ENCODE assay signal across 2 cellular contexts in the genomic region with DNA sequence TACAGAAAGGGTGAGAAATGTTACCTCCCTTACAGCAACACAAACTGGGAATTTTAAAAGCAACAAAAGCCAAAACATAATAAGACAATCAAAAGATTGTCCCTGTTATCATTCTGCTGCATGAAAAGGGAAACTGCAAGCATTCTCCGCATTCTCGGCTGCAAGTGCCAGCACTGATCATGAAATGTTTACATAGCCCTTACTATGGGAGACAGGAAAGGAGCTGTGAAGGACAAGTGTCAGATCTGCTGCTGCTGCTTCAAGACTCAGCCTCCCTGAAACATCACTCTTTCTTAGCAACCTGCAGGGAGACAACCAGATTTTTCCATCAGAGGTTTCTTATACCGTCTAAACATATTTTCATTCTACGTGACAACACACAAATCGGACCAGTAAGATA.
TF ChIP-seq lines count a peak whose summit lies in the region.

No MANE protein-coding gene starts in this region.

TF ChIP-seq in GM23338, 12 proteins besides CTCF, POLR2A, EP300 and RAD21:
- no peak for TF ChIP-seq REST (IDR thresholded peaks at IDR 0.05; ENCODE audit: unreplicated experiment)
- TF ChIP-seq STAT1 (IDR thresholded peaks at IDR 0.05; ENCODE audit: unreplicated experiment) = no peak
- TF ChIP-seq POLR2AphosphoS5 (IDR thresholded peaks at IDR 0.05; ENCODE audit: low read depth) = no peak
- no peak for TF ChIP-seq ZNF331 (CRISPR knock-in tag; IDR thresholded peaks at IDR 0.05; ENCODE audit: low read depth)
- 0 out of 2 replicates have a peak, but pooled peaks have one; percentile 14 for TF ChIP-seq NANOG (IDR thresholded peaks at IDR 0.05; ENCODE audit: borderline replicate concordance)
- TF ChIP-seq EZH2 (IDR thresholded peaks at IDR 0.05; ENCODE audit: low read depth, unreplicated experiment) = no peak
- TF ChIP-seq EZH2phosphoT487 (IDR thresholded peaks at IDR 0.05; ENCODE audit: unreplicated experiment) = no peak

TF ChIP-seq in SK-N-SH treated with all-trans-retinoic acid at 6 μM for 48 hours, 23 proteins besides CTCF, POLR2A, EP300 and RAD21 (continued from another document):
- TF ChIP-seq, protein P1, sequence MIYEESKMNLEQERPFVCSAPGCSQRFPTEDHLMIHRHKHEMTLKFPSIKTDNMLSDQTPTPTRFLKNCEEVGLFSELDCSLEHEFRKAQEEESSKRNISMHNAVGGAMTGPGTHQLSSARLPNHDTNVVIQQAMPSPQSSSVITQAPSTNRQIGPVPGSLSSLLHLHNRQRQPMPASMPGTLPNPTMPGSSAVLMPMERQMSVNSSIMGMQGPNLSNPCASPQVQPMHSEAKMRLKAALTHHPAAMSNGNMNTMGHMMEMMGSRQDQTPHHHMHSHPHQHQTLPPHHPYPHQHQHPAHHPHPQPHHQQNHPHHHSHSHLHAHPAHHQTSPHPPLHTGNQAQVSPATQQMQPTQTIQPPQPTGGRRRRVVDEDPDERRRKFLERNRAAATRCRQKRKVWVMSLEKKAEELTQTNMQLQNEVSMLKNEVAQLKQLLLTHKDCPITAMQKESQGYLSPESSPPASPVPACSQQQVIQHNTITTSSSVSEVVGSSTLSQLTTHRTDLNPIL (CRISPR knock-in tag; IDR thresholded peaks at IDR 0.05; ENCODE audit: low read depth) = no peak
- TF ChIP-seq CSRNP3 (CRISPR knock-in tag; IDR thresholded peaks at IDR 0.05) = no peak
- TF ChIP-seq ISL1 (CRISPR knock-in tag; IDR thresholded peaks at IDR 0.05) = no peak
- TF ChIP-seq ZNF70 (CRISPR knock-in tag; IDR thresholded peaks at IDR 0.05) = no peak
- no peak for TF ChIP-seq ZC3H10 (CRISPR knock-in tag; IDR thresholded peaks at IDR 0.05)
- TF ChIP-seq POU6F1 (CRISPR knock-in tag; IDR thresholded peaks at IDR 0.05; ENCODE audit: borderline replicate concordance, low read depth) = no peak
